In the genomic region with DNA sequence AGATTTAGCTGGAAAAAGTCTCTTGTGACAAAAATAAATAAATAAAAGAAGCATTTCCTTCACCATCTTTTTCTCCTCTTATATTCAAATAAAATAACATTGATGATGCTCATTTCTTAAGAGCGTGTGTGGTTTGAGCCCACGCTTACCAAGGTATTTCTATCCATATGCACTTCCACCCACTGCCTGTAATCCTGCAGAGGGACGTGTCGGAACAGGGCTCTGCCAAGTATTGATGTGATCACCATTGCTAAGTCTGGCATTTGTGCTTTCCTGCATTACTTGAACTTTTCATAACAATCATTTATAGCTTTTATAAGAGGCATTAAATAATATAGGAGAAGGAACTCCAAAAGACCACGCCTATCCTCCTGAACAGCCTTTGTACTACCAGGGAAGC, we compare ENCODE assay signal across 9 cellular contexts.
"Had no signal": no experiment of that assay in that cellular context is flagged by ENCODE, and none has a peak within 500 bp of the region (broad histone marks: within the 10 kb centered on the region; RNA-seq: fewer than 3 reads in every experiment).

No MANE protein-coding gene starts in this region.

- H3K9me3 ChIP-seq: HAP-1 had no signal

- H3K9ac ChIP-seq: GM23248 had no signal

- H3K4me1 ChIP-seq: HAP-1 had no signal

- H3K36me3 ChIP-seq: HAP-1 had no signal

- H3K27ac Mint-ChIP-seq: HFFc6, IgD-negative memory B cell had no signal

- DNase-seq: GM23248, GOT3, H7, HFFc6 had no signal

- H3K4me3 ChIP-seq: GM23248, HAP-1 had no signal

- ATAC-seq: HCT116, HepG2 had no signal

- H3K4me3 Mint-ChIP-seq: HFFc6, IgD-negative memory B cell had no signal

- H2AFZ ChIP-seq: GM23248 had no signal

- H3K27me3 Mint-ChIP-seq: IgD-negative memory B cell had no signal

- H3K36me3 Mint-ChIP-seq: IgD-negative memory B cell had no signal

- H3K4me1 Mint-ChIP-seq: IgD-negative memory B cell had no signal

- H3K27ac ChIP-seq: GM23248, HL-60 had no signal
